ENCODE assay signal across 8 cellular contexts in genomic region chr16:88098731-88099562, GRCh38.
DNase-seq lines count a peak whose midpoint lies in the region; FAIRE-seq and TF ChIP-seq lines count a peak whose summit lies in the region.
"Not testable (repeated sequence)": the region's sequence is repeated elsewhere in the genome, so short reads cannot be mapped to it uniquely, and the experiment has no call there.

No MANE protein-coding gene starts in this region.

- H3K27me3 Mint-ChIP-seq in astrocyte (ENCODE audit: low read depth, unreplicated experiment), result peaks cover 21% of the 10 kb centered on the region

- H3K9ac ChIP-seq in astrocyte (ENCODE audit: low read length), result not testable (repeated sequence)

- not testable (repeated sequence) for H3K4me3 ChIP-seq in astrocyte (ENCODE audit: insufficient read depth, low read depth, low read length)

- H3K4me1 Mint-ChIP-seq in astrocyte (ENCODE audit: low read depth, unreplicated experiment), result not testable (repeated sequence)

- not testable (repeated sequence) for H3K9me3 Mint-ChIP-seq in astrocyte (ENCODE audit: unreplicated experiment)

- DNase-seq in AG09319 (ENCODE audit: extremely low read depth, low read depth), result not testable (repeated sequence)
- DNase-seq in GM04504 (ENCODE audit: low read depth) (peak; percentile 53), HS-5 (ENCODE audit: low read depth) (peak; percentile 40), RPMI7951 (ENCODE audit: low read depth) (peak; percentile 66), astrocyte (ENCODE audit: low read depth) (peak; percentile 49), fibroblast of gingiva (ENCODE audit: low read depth) (peak; percentile 38), iPS-NIHi11 (ENCODE audit: low spot score) (peak; percentile 49), posterior vena cava (ENCODE audit: low spot score) (peak; percentile 53)

- H3K27me3 ChIP-seq in astrocyte (ENCODE audit: insufficient read depth, low read length), result peaks cover 16% of the 10 kb centered on the region

- H3K79me2 ChIP-seq in astrocyte (ENCODE audit: insufficient read depth, low read length), result not testable (repeated sequence)

- H3K4me2 ChIP-seq in astrocyte (ENCODE audit: low read length), result not testable (repeated sequence)

- FAIRE-seq in astrocyte (lab: Jason Lieb, UNC), result not testable (repeated sequence)

- H3K36me3 ChIP-seq in astrocyte (ENCODE audit: insufficient read depth, low read length), result not testable (repeated sequence)

- TF ChIP-seq CTCF in AG09319 (IDR thresholded peaks at IDR 0.05; ENCODE audit: low read depth, low read length), result peak; percentile 10
- TF ChIP-seq CTCF in astrocyte (IDR thresholded peaks at IDR 0.05; ENCODE audit: insufficient read depth, low read depth, low read length), result not testable (repeated sequence)

- peak overlapping the region; percentile 30 for H3K27ac Mint-ChIP-seq in astrocyte (ENCODE audit: unreplicated experiment)

- H3K36me3 Mint-ChIP-seq in astrocyte (ENCODE audit: low read depth, unreplicated experiment), result not testable (repeated sequence)

- H3K27ac ChIP-seq in astrocyte (ENCODE audit: low read depth, low read length), result not testable (repeated sequence)

- intact Hi-C loops in posterior vena cava (cut with DNase I), result not testable (repeated sequence)

- H3K4me3 Mint-ChIP-seq in astrocyte (ENCODE audit: unreplicated experiment), result not testable (repeated sequence)

- peaks cover 13% of the 10 kb centered on the region for H3K9me3 ChIP-seq in astrocyte (ENCODE audit: insufficient read depth, low read depth, low read length)

- not testable (repeated sequence) for H2AFZ ChIP-seq in astrocyte (ENCODE audit: low read depth, low read length)

- H4K20me1 ChIP-seq in astrocyte (ENCODE audit: insufficient read depth, low read length), result not testable (repeated sequence)

- not testable (repeated sequence) for H3K4me1 ChIP-seq in astrocyte (ENCODE audit: insufficient read depth, low read length)
